ENCODE assay signal across 32 cellular contexts in genomic region chrX:67651437-67652142, GRCh38.
"Had no signal": no experiment of that assay in that cellular context is flagged by ENCODE, and none has a peak within 500 bp of the region (broad histone marks: within the 10 kb centered on the region; RNA-seq: fewer than 3 reads in every experiment).

No MANE protein-coding gene starts in this region.

- H3K36me3 ChIP-seq: gastroesophageal sphincter, pancreas, prostate gland, sigmoid colon, uterus had no signal

- H3K9me3 ChIP-seq: gastroesophageal sphincter, pancreas, prostate gland, sigmoid colon, uterus had no signal

- DNase-seq: activated CD4-positive, alpha-beta memory T cell treated with anti-CD3 and anti-CD28 coated beads for 36 hours; activated CD4-positive, alpha-beta T cell treated with anti-CD3 and anti-CD28 coated beads for 4 hours; activated CD8-positive, alpha-beta memory T cell treated with anti-CD3 and anti-CD28 coated beads, Interleukin-2, amount 50 U/mL, for 4 hours; activated effector memory CD4-positive, alpha-beta T cell treated with anti-CD3 and anti-CD28 coated beads, Interleukin-2, amount 50 U/mL, for 16 hours; activated naive CD4-positive, alpha-beta T cell treated with anti-CD3 and anti-CD28 coated beads for 36 hours; activated naive CD8-positive, alpha-beta T cell treated with anti-CD3 and anti-CD28 coated beads for 36 hours; activated T-cell treated with anti-CD3 and anti-CD28 coated beads, Interleukin-2, amount 50 U/mL, for 1 hour; caudate nucleus; cortex of kidney; effector memory CD8-positive, alpha-beta T cell; head of caudate nucleus; hippocampal formation; kidney; left colon; mammary epithelial cell; nucleus accumbens; pancreas; retina; sigmoid colon; small intestine; stimulated activated CD4-positive, alpha-beta T cell treated with anti-CD3 and anti-CD28 coated beads, Interleukin-4, amount 100 ng/mL, for 24 hours; stimulated activated naive CD8-positive, alpha-beta T cell treated with anti-CD3 and anti-CD28 coated beads, Interleukin-15, amount 100 ng/mL, for 72 hours; substantia nigra; T-helper 9 cell; uterus had no signal

- H3K27ac ChIP-seq: gastroesophageal sphincter, pancreas, prostate gland, sigmoid colon, uterus, VCaP had no signal

- FAIRE-seq: kidney, pancreas, small intestine, TTC549 had no signal

- ATAC-seq: effector memory CD8-positive, alpha-beta T cell; gastroesophageal sphincter; left colon; pancreas; stimulated activated effector memory CD8-positive, alpha-beta T cell treated with anti-CD3 and anti-CD28 coated beads, Interleukin-12 subunit alpha, Interleukin-12 subunit beta, amount 100 ng/mL, for 72 hours; stimulated activated naive CD8-positive, alpha-beta T cell treated with anti-CD3 and anti-CD28 coated beads, Interleukin-15, amount 100 ng/mL, for 72 hours had no signal

- H3K36me3 Mint-ChIP-seq: activated CD4-positive, alpha-beta memory T cell treated with anti-CD3 and anti-CD28 coated beads for 36 hours; activated naive CD8-positive, alpha-beta T cell treated with anti-CD3 and anti-CD28 coated beads for 36 hours; stimulated activated effector memory CD8-positive, alpha-beta T cell treated with anti-CD3 and anti-CD28 coated beads, Interleukin-12 subunit alpha, Interleukin-12 subunit beta, amount 100 ng/mL, for 72 hours; type B pancreatic cell had no signal

- H3K9me3 Mint-ChIP-seq: activated CD4-positive, alpha-beta memory T cell treated with anti-CD3 and anti-CD28 coated beads for 36 hours; activated naive CD8-positive, alpha-beta T cell treated with anti-CD3 and anti-CD28 coated beads for 36 hours; activated T-helper 1 cell treated with anti-CD3 and anti-CD28 coated beads, Interleukin-12 subunit alpha, Interleukin-12 subunit beta, Interleukin-2, Interleukin-4 antibody, amounts not matched to agents 30 ng/mL and 10 ng/mL and 1 ng/mL, durations not matched to agents 14 hours and 24 hours and 36 hours; stimulated activated naive CD8-positive, alpha-beta T cell treated with anti-CD3 and anti-CD28 coated beads, Interleukin-15, amount 100 ng/mL, for 72 hours; type B pancreatic cell had no signal

- H3K27me3 ChIP-seq: gastroesophageal sphincter, sigmoid colon had no signal

- H3K27me3 Mint-ChIP-seq: activated CD4-positive, alpha-beta memory T cell treated with anti-CD3 and anti-CD28 coated beads for 36 hours; activated naive CD8-positive, alpha-beta T cell treated with anti-CD3 and anti-CD28 coated beads for 36 hours; effector memory CD8-positive, alpha-beta T cell; stimulated activated naive CD8-positive, alpha-beta T cell treated with anti-CD3 and anti-CD28 coated beads, Interleukin-15, amount 100 ng/mL, for 72 hours; type B pancreatic cell had no signal

- H3K4me3 Mint-ChIP-seq: activated CD4-positive, alpha-beta memory T cell treated with anti-CD3 and anti-CD28 coated beads for 36 hours; activated naive CD4-positive, alpha-beta T cell treated with anti-CD3 and anti-CD28 coated beads for 36 hours; activated naive CD8-positive, alpha-beta T cell treated with anti-CD3 and anti-CD28 coated beads for 36 hours; activated T-helper 1 cell treated with anti-CD3 and anti-CD28 coated beads, Interleukin-12 subunit alpha, Interleukin-12 subunit beta, Interleukin-2, Interleukin-4 antibody, amounts not matched to agents 30 ng/mL and 10 ng/mL and 1 ng/mL, durations not matched to agents 14 hours and 24 hours and 36 hours; effector memory CD8-positive, alpha-beta T cell; stimulated activated effector memory CD8-positive, alpha-beta T cell treated with anti-CD3 and anti-CD28 coated beads, Interleukin-12 subunit alpha, Interleukin-12 subunit beta, amount 100 ng/mL, for 72 hours; stimulated activated naive CD8-positive, alpha-beta T cell treated with anti-CD3 and anti-CD28 coated beads, Interleukin-15, amount 100 ng/mL, for 72 hours; type B pancreatic cell had no signal

- H3K4me1 Mint-ChIP-seq: activated naive CD8-positive, alpha-beta T cell treated with anti-CD3 and anti-CD28 coated beads for 36 hours; stimulated activated effector memory CD8-positive, alpha-beta T cell treated with anti-CD3 and anti-CD28 coated beads, Interleukin-12 subunit alpha, Interleukin-12 subunit beta, amount 100 ng/mL, for 72 hours; stimulated activated naive CD8-positive, alpha-beta T cell treated with anti-CD3 and anti-CD28 coated beads, Interleukin-15, amount 100 ng/mL, for 72 hours had no signal

- H3K27ac Mint-ChIP-seq: activated CD4-positive, alpha-beta memory T cell treated with anti-CD3 and anti-CD28 coated beads for 36 hours; activated naive CD4-positive, alpha-beta T cell treated with anti-CD3 and anti-CD28 coated beads for 36 hours; activated naive CD8-positive, alpha-beta T cell treated with anti-CD3 and anti-CD28 coated beads for 36 hours; activated T-helper 1 cell treated with anti-CD3 and anti-CD28 coated beads, Interleukin-12 subunit alpha, Interleukin-12 subunit beta, Interleukin-2, Interleukin-4 antibody, amounts not matched to agents 30 ng/mL and 10 ng/mL and 1 ng/mL, durations not matched to agents 14 hours and 24 hours and 36 hours; effector memory CD8-positive, alpha-beta T cell; stimulated activated effector memory CD8-positive, alpha-beta T cell treated with anti-CD3 and anti-CD28 coated beads, Interleukin-12 subunit alpha, Interleukin-12 subunit beta, amount 100 ng/mL, for 72 hours; stimulated activated naive CD8-positive, alpha-beta T cell treated with anti-CD3 and anti-CD28 coated beads, Interleukin-15, amount 100 ng/mL, for 72 hours; type B pancreatic cell had no signal

- H3K4me3 ChIP-seq: gastroesophageal sphincter, pancreas, prostate gland, sigmoid colon, uterus had no signal

- H3K4me1 ChIP-seq: gastroesophageal sphincter, pancreas, prostate gland, sigmoid colon, uterus had no signal
